In the genomic region with DNA sequence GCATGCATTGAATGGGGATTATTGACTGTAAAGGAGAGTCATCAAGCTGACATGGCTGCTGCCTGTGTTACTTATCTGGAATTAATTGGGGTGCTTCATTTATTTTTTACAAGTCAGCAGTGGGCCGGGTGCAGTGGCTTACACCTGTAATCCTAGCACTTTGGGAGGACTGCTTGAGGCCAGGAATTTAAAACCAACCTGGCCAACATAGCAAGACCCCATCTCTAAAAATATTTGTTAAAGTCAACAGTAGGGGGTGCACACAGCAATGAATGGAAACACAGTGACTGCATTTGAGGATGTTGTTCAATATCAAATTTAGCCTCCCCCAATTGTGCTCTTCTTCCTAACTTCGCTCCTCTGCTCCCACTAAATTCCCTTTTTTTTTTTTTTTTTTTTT, we compare ENCODE assay signal across 3 cellular contexts.
TF ChIP-seq lines count a peak whose summit lies in the region.

No MANE protein-coding gene starts in this region.

TF ChIP-seq in HCT116, 20 proteins besides CTCF, POLR2A, EP300 and RAD21:
- TF ChIP-seq CBX3 (IDR thresholded peaks at IDR 0.05; ENCODE audit: low read depth) (no peak), CEBPB (IDR thresholded peaks at IDR 0.05; ENCODE audit: low read depth) (no peak), SIN3A (IDR thresholded peaks at IDR 0.05; ENCODE audit: low read depth) (no peak), POLR2AphosphoS5 (IDR thresholded peaks at IDR 0.05; ENCODE audit: low read depth, low read length) (no peak), SP1 (IDR thresholded peaks at IDR 0.05; ENCODE audit: low read depth) (no peak), TCF7L2 (IDR thresholded peaks at IDR 0.05; ENCODE audit: borderline replicate concordance, extremely low read depth, insufficient read depth, insufficient read length) (no peak), SRF (IDR thresholded peaks at IDR 0.05; ENCODE audit: low read depth) (no peak), EGR1 (IDR thresholded peaks at IDR 0.05; ENCODE audit: low read depth) (no peak), YY1 (IDR thresholded peaks at IDR 0.05; ENCODE audit: extremely low read depth, insufficient replicate concordance, low read depth, low read length) (no peak)
- TF ChIP-seq, protein P1, sequence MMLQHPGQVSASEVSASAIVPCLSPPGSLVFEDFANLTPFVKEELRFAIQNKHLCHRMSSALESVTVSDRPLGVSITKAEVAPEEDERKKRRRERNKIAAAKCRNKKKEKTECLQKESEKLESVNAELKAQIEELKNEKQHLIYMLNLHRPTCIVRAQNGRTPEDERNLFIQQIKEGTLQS (IDR thresholded peaks at IDR 0.05) = no peak
- TF ChIP-seq, protein P2, sequence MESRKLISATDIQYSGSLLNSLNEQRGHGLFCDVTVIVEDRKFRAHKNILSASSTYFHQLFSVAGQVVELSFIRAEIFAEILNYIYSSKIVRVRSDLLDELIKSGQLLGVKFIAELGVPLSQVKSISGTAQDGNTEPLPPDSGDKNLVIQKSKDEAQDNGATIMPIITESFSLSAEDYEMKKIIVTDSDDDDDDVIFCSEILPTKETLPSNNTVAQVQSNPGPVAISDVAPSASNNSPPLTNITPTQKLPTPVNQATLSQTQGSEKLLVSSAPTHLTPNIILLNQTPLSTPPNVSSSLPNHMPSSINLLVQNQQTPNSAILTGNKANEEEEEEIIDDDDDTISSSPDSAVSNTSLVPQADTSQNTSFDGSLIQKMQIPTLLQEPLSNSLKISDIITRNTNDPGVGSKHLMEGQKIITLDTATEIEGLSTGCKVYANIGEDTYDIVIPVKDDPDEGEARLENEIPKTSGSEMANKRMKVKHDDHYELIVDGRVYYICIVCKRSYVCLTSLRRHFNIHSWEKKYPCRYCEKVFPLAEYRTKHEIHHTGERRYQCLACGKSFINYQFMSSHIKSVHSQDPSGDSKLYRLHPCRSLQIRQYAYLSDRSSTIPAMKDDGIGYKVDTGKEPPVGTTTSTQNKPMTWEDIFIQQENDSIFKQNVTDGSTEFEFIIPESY (IDR thresholded peaks at IDR 0.05; ENCODE audit: extremely low read depth, insufficient replicate concordance, low read length) = no peak
- TF ChIP-seq, protein P3, sequence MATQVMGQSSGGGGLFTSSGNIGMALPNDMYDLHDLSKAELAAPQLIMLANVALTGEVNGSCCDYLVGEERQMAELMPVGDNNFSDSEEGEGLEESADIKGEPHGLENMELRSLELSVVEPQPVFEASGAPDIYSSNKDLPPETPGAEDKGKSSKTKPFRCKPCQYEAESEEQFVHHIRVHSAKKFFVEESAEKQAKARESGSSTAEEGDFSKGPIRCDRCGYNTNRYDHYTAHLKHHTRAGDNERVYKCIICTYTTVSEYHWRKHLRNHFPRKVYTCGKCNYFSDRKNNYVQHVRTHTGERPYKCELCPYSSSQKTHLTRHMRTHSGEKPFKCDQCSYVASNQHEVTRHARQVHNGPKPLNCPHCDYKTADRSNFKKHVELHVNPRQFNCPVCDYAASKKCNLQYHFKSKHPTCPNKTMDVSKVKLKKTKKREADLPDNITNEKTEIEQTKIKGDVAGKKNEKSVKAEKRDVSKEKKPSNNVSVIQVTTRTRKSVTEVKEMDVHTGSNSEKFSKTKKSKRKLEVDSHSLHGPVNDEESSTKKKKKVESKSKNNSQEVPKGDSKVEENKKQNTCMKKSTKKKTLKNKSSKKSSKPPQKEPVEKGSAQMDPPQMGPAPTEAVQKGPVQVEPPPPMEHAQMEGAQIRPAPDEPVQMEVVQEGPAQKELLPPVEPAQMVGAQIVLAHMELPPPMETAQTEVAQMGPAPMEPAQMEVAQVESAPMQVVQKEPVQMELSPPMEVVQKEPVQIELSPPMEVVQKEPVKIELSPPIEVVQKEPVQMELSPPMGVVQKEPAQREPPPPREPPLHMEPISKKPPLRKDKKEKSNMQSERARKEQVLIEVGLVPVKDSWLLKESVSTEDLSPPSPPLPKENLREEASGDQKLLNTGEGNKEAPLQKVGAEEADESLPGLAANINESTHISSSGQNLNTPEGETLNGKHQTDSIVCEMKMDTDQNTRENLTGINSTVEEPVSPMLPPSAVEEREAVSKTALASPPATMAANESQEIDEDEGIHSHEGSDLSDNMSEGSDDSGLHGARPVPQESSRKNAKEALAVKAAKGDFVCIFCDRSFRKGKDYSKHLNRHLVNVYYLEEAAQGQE (IDR thresholded peaks at IDR 0.05; ENCODE audit: low read depth) = no peak

TF ChIP-seq in WTC11, 78 proteins besides CTCF, POLR2A, EP300 and RAD21:
- TF ChIP-seq, protein P4, sequence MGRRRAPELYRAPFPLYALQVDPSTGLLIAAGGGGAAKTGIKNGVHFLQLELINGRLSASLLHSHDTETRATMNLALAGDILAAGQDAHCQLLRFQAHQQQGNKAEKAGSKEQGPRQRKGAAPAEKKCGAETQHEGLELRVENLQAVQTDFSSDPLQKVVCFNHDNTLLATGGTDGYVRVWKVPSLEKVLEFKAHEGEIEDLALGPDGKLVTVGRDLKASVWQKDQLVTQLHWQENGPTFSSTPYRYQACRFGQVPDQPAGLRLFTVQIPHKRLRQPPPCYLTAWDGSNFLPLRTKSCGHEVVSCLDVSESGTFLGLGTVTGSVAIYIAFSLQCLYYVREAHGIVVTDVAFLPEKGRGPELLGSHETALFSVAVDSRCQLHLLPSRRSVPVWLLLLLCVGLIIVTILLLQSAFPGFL (CRISPR knock-in tag; IDR thresholded peaks at IDR 0.05; ENCODE audit: borderline replicate concordance) = no peak
- TF ChIP-seq, protein P5, sequence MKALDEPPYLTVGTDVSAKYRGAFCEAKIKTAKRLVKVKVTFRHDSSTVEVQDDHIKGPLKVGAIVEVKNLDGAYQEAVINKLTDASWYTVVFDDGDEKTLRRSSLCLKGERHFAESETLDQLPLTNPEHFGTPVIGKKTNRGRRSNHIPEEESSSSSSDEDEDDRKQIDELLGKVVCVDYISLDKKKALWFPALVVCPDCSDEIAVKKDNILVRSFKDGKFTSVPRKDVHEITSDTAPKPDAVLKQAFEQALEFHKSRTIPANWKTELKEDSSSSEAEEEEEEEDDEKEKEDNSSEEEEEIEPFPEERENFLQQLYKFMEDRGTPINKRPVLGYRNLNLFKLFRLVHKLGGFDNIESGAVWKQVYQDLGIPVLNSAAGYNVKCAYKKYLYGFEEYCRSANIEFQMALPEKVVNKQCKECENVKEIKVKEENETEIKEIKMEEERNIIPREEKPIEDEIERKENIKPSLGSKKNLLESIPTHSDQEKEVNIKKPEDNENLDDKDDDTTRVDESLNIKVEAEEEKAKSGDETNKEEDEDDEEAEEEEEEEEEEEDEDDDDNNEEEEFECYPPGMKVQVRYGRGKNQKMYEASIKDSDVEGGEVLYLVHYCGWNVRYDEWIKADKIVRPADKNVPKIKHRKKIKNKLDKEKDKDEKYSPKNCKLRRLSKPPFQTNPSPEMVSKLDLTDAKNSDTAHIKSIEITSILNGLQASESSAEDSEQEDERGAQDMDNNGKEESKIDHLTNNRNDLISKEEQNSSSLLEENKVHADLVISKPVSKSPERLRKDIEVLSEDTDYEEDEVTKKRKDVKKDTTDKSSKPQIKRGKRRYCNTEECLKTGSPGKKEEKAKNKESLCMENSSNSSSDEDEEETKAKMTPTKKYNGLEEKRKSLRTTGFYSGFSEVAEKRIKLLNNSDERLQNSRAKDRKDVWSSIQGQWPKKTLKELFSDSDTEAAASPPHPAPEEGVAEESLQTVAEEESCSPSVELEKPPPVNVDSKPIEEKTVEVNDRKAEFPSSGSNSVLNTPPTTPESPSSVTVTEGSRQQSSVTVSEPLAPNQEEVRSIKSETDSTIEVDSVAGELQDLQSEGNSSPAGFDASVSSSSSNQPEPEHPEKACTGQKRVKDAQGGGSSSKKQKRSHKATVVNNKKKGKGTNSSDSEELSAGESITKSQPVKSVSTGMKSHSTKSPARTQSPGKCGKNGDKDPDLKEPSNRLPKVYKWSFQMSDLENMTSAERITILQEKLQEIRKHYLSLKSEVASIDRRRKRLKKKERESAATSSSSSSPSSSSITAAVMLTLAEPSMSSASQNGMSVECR (CRISPR knock-in tag; IDR thresholded peaks at IDR 0.05; ENCODE audit: borderline replicate concordance) = no peak
- peak; percentile 63; the same call in 1 of the 2 replicates for TF ChIP-seq ZNF121 (CRISPR knock-in tag; IDR thresholded peaks at IDR 0.05)

TF ChIP-seq in HepG2, 621 proteins besides CTCF, POLR2A, EP300 and RAD21:
- TF ChIP-seq, protein P6, sequence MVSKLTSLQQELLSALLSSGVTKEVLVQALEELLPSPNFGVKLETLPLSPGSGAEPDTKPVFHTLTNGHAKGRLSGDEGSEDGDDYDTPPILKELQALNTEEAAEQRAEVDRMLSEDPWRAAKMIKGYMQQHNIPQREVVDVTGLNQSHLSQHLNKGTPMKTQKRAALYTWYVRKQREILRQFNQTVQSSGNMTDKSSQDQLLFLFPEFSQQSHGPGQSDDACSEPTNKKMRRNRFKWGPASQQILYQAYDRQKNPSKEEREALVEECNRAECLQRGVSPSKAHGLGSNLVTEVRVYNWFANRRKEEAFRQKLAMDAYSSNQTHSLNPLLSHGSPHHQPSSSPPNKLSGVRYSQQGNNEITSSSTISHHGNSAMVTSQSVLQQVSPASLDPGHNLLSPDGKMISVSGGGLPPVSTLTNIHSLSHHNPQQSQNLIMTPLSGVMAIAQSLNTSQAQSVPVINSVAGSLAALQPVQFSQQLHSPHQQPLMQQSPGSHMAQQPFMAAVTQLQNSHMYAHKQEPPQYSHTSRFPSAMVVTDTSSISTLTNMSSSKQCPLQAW (CRISPR knock-in tag; IDR thresholded peaks at IDR 0.05) = no peak
- peak; percentile 84 for TF ChIP-seq ZNF121 (CRISPR knock-in tag; IDR thresholded peaks at IDR 0.05)
